Comparison of ENCODE assay signal across 7 cellular contexts in genomic region chr19:10567696-10568443, GRCh38. TPM values are rescaled to one million over a fixed set of nuclear protein-coding genes. Genes with fewer than 3 reads are reported as not detected.
DNase-seq lines count a peak whose midpoint lies in the region; ATAC-seq and TF ChIP-seq lines count a peak whose summit lies in the region.

No MANE protein-coding gene starts in this region.

- no peak for TF ChIP-seq CTCF in RWPE1 (conservative IDR thresholded peaks at IDR 0.05; ENCODE audit: low read depth)
- no peak for TF ChIP-seq CTCF in fibroblast of lung (conservative IDR thresholded peaks at IDR 0.05 in 1 of 2, IDR thresholded peaks at IDR 0.05 in 1 of 2; ENCODE audit: low read depth in 1 of 2, low read length in 2 of 2)
- no peak for TF ChIP-seq CTCF in gastrocnemius medialis (IDR thresholded peaks at IDR 0.05 in 4 of 5, conservative IDR thresholded peaks at IDR 0.05 in 1 of 5)

- WGBS in GM23248 (ENCODE audit: low coverage in 1 of 2, low lambda C conversion rate in 2 of 2, missing lambda C conversion rate in 2 of 2), 2 experiments, result 24 to 25% methylated on average over 14 of the region's 14 CpGs

- H4K20me1 ChIP-seq in GM23248 (ENCODE audit: insufficient read depth) (no peaks in the 10 kb centered on the region), fibroblast of lung (ENCODE audit: control insufficient read depth, extremely low read depth, insufficient read depth, low read length) (no peaks in the 10 kb centered on the region)

- DNase-seq in GM23248 (peak; percentile 32), RWPE1 (ENCODE audit: low spot score) (no peak), fibroblast of lung (ENCODE audit: low read depth in 2 of 2) (no peak), gastrocnemius medialis (no peak), NOMO-1 treated with dmso at 0.1 percent for 144 hours (lab: John Stamatoyannopoulos, UW; ENCODE audit: unreplicated experiment) (no peak), NOMO-1 treated with DMSO at 0.1 percent for 48 hours (lab: John Stamatoyannopoulos, UW; ENCODE audit: unreplicated experiment) (no peak)
- DNase-seq in effector CD8-positive, alpha-beta T cell (lab: John Stamatoyannopoulos, UW), result no peak

- H3K9ac ChIP-seq in GM23248 (peak overlapping the region; percentile 57), fibroblast of lung (ENCODE audit: insufficient read depth, low read length) (peak overlapping the region; percentile 62)

- H3K9me3 ChIP-seq in GM23248 (ENCODE audit: low read depth) (no peaks in the 10 kb centered on the region), fibroblast of lung (ENCODE audit: control insufficient read depth, insufficient read depth, low read depth, low read length) (no peaks in the 10 kb centered on the region), gastrocnemius medialis (no peaks in the 10 kb centered on the region)

- H3K27me3 ChIP-seq in GM23248 (replicated peaks; ENCODE audit: insufficient read depth) (no peaks in the 10 kb centered on the region), fibroblast of lung (ENCODE audit: control insufficient read depth, insufficient read depth, low read length) (no peaks in the 10 kb centered on the region), gastrocnemius medialis (no peaks in the 10 kb centered on the region)

- intact Hi-C loops in gastrocnemius medialis (cut with DNase I; ENCODE audit: low total_unique reads), result loop anchor here (1.0 to 10.0 kb wide), 4 partner anchors 84 to 304 kb away; partner anchors contain the start of genes CARM1, CDC37, ILF3 and TMED1

- no peak for ATAC-seq in gastrocnemius medialis

- no peak for TF ChIP-seq POLR2A in gastrocnemius medialis (IDR thresholded peaks at IDR 0.05)

- H3F3A ChIP-seq in GM23248 (ENCODE audit: insufficient read depth), result peaks cover 8% of the 10 kb centered on the region

- in situ Hi-C loops in GM23248 (cut with MboI), result no loop called here
- in situ Hi-C loops in gastrocnemius medialis (cut with MboI; ENCODE audit: low sequenced_read_pairs in 4 of 4), result loop anchor here in 2 of 4 donors (10.0 to 25.0 kb wide), 2 partner anchors 63 to 156 kb away; partner anchors contain the start of genes CDC37 (in 1 of the 2), KEAP1 (in 1 of the 2) and PDE4A (in 1 of the 2)

- H3K79me2 ChIP-seq in GM23248 (ENCODE audit: insufficient read depth), result peaks cover 28% of the 10 kb centered on the region
- H3K79me2 ChIP-seq in fibroblast of lung (ENCODE audit: control insufficient read depth, insufficient read depth, low read length), result peaks cover 29% of the 10 kb centered on the region

- H3K27ac ChIP-seq in GM23248, result no peak overlapping the region
- peak overlapping the region; percentile 90 for H3K27ac ChIP-seq in RWPE1
- peak overlapping the region; percentile 54 for H3K27ac ChIP-seq in fibroblast of lung (ENCODE audit: insufficient read depth, low read length)
- H3K27ac ChIP-seq in gastrocnemius medialis, result peak overlapping the region; percentile 84 to 92 (median 92)

- H3K4me3 ChIP-seq in GM23248 (peak overlapping the region; percentile 78), fibroblast of lung (replicated peaks in 1 of 4; ENCODE audit: control extremely low read depth in 1 of 4, insufficient read depth in 1 of 4, low read depth in 3 of 4, low read length in 4 of 4) (peak overlapping the region; percentile 75 to 90 (median 86)), gastrocnemius medialis (peak overlapping the region; percentile 61 to 94 (median 71))

- H3K4me2 ChIP-seq in GM23248 (ENCODE audit: unreplicated experiment) (peak overlapping the region; percentile 67), fibroblast of lung (ENCODE audit: extremely low read depth, insufficient read depth, low read length) (peak overlapping the region; percentile 85)

- no peaks in the 10 kb centered on the region for H3K36me3 ChIP-seq in GM23248 (ENCODE audit: low read depth)
- H3K36me3 ChIP-seq in fibroblast of lung (ENCODE audit: control insufficient read depth, insufficient read depth, low read length), result no peaks in the 10 kb centered on the region
- peaks cover 0 to under 1% of the 10 kb centered on the region in 2 donors for H3K36me3 ChIP-seq in gastrocnemius medialis

- H3K4me1 ChIP-seq in GM23248 (ENCODE audit: insufficient read depth) (peaks cover 18% of the 10 kb centered on the region; the same call in 1 of the 2 replicates), fibroblast of lung (ENCODE audit: control insufficient read depth, extremely low read depth, insufficient read depth, low read length) (peaks cover 18% of the 10 kb centered on the region), gastrocnemius medialis (peaks cover 35 to 40% of the 10 kb centered on the region in 2 donors)

- H3K9me2 ChIP-seq in GM23248 (ENCODE audit: insufficient read depth), result no peaks in the 10 kb centered on the region

- CTCF ChIA-PET in RWPE1 (lab: Yijun Ruan, JAX), result interaction anchor here (0.9 to 1.9 kb wide), 2 partner anchors 13 to 77 kb away, joined by 3 to 7 read pairs; no protein-coding TSS in a partner anchor

- peak overlapping the region; percentile 40 for H2AFZ ChIP-seq in GM23248
- peak overlapping the region; percentile 35 for H2AFZ ChIP-seq in fibroblast of lung (ENCODE audit: low read length)

- POLR2A ChIA-PET in RWPE1 (lab: Yijun Ruan, JAX; ENCODE audit: low non-redundant PET), result no interaction called here

RNA-seq across cellular contexts. Expression of gene CDKN2D, which starts 0.9 kb away (rescaled TPM):
- 7.8 and 8.5 TPM in 2 replicates for total RNA-seq in GM23248 (2014; rRNA removed; shearing (Covaris generic))
- polyA plus RNA-seq in GM23248 (2016; fragmentation: Nextera tagmentation; extraction: Ambion mirVana) (10.7 and 11.7 TPM in 2 replicates), fibroblast of lung (9.7 and 15.7 TPM in 2 replicates)
- total RNA-seq in fibroblast of lung (3.9 and 10.7 TPM in 2 replicates), gastrocnemius medialis (10 to 100 TPM in 3 of 4 donors, 1 to 10 TPM in 1; 7.3 to 18.1 (median 13.4) TPM)
- polyA plus RNA-seq in fibroblast of lung (2012), result 8.5 and 17.1 TPM in 2 replicates
- 4.0 and 17.0 TPM in 2 replicates for polyA minus RNA-seq in fibroblast of lung (ENCODE audit: low replicate concordance)

RNA-seq across cellular contexts. Expression of gene KRI1, which starts 2.1 kb away (rescaled TPM):
- total RNA-seq in GM23248 (2014; rRNA removed; shearing (Covaris generic)), result 10.5 and 11.3 TPM in 2 replicates
- polyA plus RNA-seq in GM23248 (2016; fragmentation: Nextera tagmentation; extraction: Ambion mirVana) (14.9 and 15.1 TPM in 2 replicates), fibroblast of lung (9.4 and 12.6 TPM in 2 replicates)
- total RNA-seq in fibroblast of lung (8.6 and 10.0 TPM in 2 replicates), gastrocnemius medialis (10 to 100 TPM; 16.8 to 24.1 (median 19.9) TPM)
- 11.8 and 15.9 TPM in 2 replicates for polyA plus RNA-seq in fibroblast of lung (2012)
- polyA minus RNA-seq in fibroblast of lung (ENCODE audit: low replicate concordance), result 7.6 and 17.5 TPM in 2 replicates

RNA-seq across cellular contexts. Expression of gene AP1M2, which starts 19.2 kb away (rescaled TPM):
- total RNA-seq in GM23248 (2014; rRNA removed; shearing (Covaris generic)), result not detected in 2 replicates
- polyA plus RNA-seq in GM23248 (2016; fragmentation: Nextera tagmentation; extraction: Ambion mirVana) (not detected in 2 replicates), fibroblast of lung (0.16 and 0.45 TPM in 2 replicates)
- total RNA-seq in fibroblast of lung (0.17 TPM in 1 of 2 replicates, not detected in the other), gastrocnemius medialis (under 1 TPM in 1 of 4 donors, not detected in 3; 0.32 TPM)
- polyA plus RNA-seq in fibroblast of lung (2012), result 0.41 and 0.85 TPM in 2 replicates
- polyA minus RNA-seq in fibroblast of lung (ENCODE audit: low replicate concordance), result not detected in 2 replicates

RNA-seq across cellular contexts. Expression of gene ATG4D, which starts 24.2 kb away (rescaled TPM):
- 12.4 and 18.0 TPM in 2 replicates for total RNA-seq in GM23248 (2014; rRNA removed; shearing (Covaris generic))
- polyA plus RNA-seq in GM23248 (2016; fragmentation: Nextera tagmentation; extraction: Ambion mirVana) (6.2 and 6.3 TPM in 2 replicates), fibroblast of lung (7.2 and 12.8 TPM in 2 replicates)
- total RNA-seq in fibroblast of lung (13.4 and 14.9 TPM in 2 replicates), gastrocnemius medialis (100 to 1,000 TPM in 2 of 4 donors, 10 to 100 TPM in 2; 67.6 to 127 (median 96.0) TPM)
- 12.5 and 19.3 TPM in 2 replicates for polyA plus RNA-seq in fibroblast of lung (2012)
- polyA minus RNA-seq in fibroblast of lung (ENCODE audit: low replicate concordance), result 22.8 and 39.0 TPM in 2 replicates

RNA-seq across cellular contexts. Expression of gene S1PR5, which starts 50.6 kb away (rescaled TPM):
- 1.8 and 3.3 TPM in 2 replicates for total RNA-seq in GM23248 (2014; rRNA removed; shearing (Covaris generic))
- polyA plus RNA-seq in GM23248 (2016; fragmentation: Nextera tagmentation; extraction: Ambion mirVana) (1.2 and 1.6 TPM in 2 replicates), fibroblast of lung (0.02 and 0.19 TPM in 2 replicates)
- total RNA-seq in fibroblast of lung (under 0.01 TPM in 1 of 2 replicates, not detected in the other), gastrocnemius medialis (not detected)
- 0.15 TPM in 1 of 2 replicates, not detected in the other for polyA plus RNA-seq in fibroblast of lung (2012)
- polyA minus RNA-seq in fibroblast of lung (ENCODE audit: low replicate concordance), result not detected in 2 replicates
